In genomic region chr1:202643397-202644218, GRCh38 we compare ENCODE assay signal across 8 cellular contexts.
DNase-seq lines count a peak whose midpoint lies in the region; ATAC-seq and TF ChIP-seq lines count a peak whose summit lies in the region.

No MANE protein-coding gene starts in this region.

- H3K27me3 ChIP-seq in NT2/D1 (ENCODE audit: insufficient read depth, insufficient read length) (peaks cover 56% of the 10 kb centered on the region), esophagus squamous epithelium (peaks cover 9 to 99% (median 18%) of the 10 kb centered on the region in 4 donors)

- no peak overlapping the region for H3K27ac Mint-ChIP-seq in progenitor cell of endocrine pancreas

- H3K4me3 Mint-ChIP-seq in progenitor cell of endocrine pancreas (ENCODE audit: low read depth), result peak overlapping the region; percentile 61

- no peaks in the 10 kb centered on the region for H3K9me3 Mint-ChIP-seq in progenitor cell of endocrine pancreas (ENCODE audit: low read depth)

- H3K4me1 Mint-ChIP-seq in progenitor cell of endocrine pancreas (ENCODE audit: low read depth), result peaks cover 24% of the 10 kb centered on the region

- no peaks in the 10 kb centered on the region for H3K9me3 ChIP-seq in ES-I3 (ENCODE audit: control insufficient read depth, insufficient read depth, low read length)
- no peaks in the 10 kb centered on the region for H3K9me3 ChIP-seq in NT2/D1 (ENCODE audit: insufficient read depth, low read length)
- no peaks in the 10 kb centered on the region for H3K9me3 ChIP-seq in esophagus squamous epithelium

- H3K4me3 ChIP-seq in NT2/D1 (ENCODE audit: insufficient read length, low read depth), result peak overlapping the region; percentile 63
- H3K4me3 ChIP-seq in esophagus squamous epithelium, result peak overlapping the region; percentile 8 to 57 (median 35)

- H3K36me3 Mint-ChIP-seq in progenitor cell of endocrine pancreas (ENCODE audit: insufficient read depth), result no peaks in the 10 kb centered on the region

- DNase-seq in NT2/D1 (ENCODE audit: low read depth, low spot score) (peak; percentile 64), esophagus squamous epithelium (lab: John Stamatoyannopoulos, UW) (no peak), progenitor cell of endocrine pancreas (ENCODE audit: low spot score, unreplicated experiment) (no peak), GM10266 (ENCODE audit: extremely low spot score) (no peak), germinal center (ENCODE audit: low spot score) (no peak)

- intact Hi-C loops in esophagus squamous epithelium (cut with DNase I), result no loop called here

- TF ChIP-seq POLR2A in esophagus squamous epithelium (IDR thresholded peaks at IDR 0.05), result no peak

- no peak overlapping the region for H3K27ac ChIP-seq in esophagus squamous epithelium

- H3K36me3 ChIP-seq in ES-I3 (ENCODE audit: insufficient read depth, low read length), result no peaks in the 10 kb centered on the region; the same call in 1 of the 2 replicates
- no peaks in the 10 kb centered on the region for H3K36me3 ChIP-seq in NT2/D1 (ENCODE audit: insufficient read depth, insufficient read length, low read length)
- no peaks in the 10 kb centered on the region for H3K36me3 ChIP-seq in esophagus squamous epithelium

- WGBS in esophagus squamous epithelium, 2 donors, result 0 to 2% methylated on average over 3 to 28 of the region's 55 CpGs

- TF ChIP-seq CTCF in esophagus squamous epithelium (IDR thresholded peaks at IDR 0.05) (no peak), progenitor cell of endocrine pancreas (IDR thresholded peaks at IDR 0.05; ENCODE audit: unreplicated experiment) (no peak), GM10266 (IDR thresholded peaks at IDR 0.05; ENCODE audit: control insufficient read depth, insufficient read depth, low read depth, missing control alignments) (no peak)

- H3K9ac ChIP-seq in ES-I3 (ENCODE audit: low read depth, low read length) (peak overlapping the region; percentile 51; the same call in 1 of the 2 replicates), NT2/D1 (ENCODE audit: insufficient read length, low read depth) (peak overlapping the region; percentile 88)

- peaks cover 88% of the 10 kb centered on the region for H3K27me3 Mint-ChIP-seq in progenitor cell of endocrine pancreas

- ATAC-seq in GM18873 (IDR thresholded peaks at IDR 0.05; ENCODE audit: low FRiP score, unreplicated experiment) (no peak), GM18909 (IDR thresholded peaks at IDR 0.05; ENCODE audit: poor library complexity, unreplicated experiment) (no peak)

- peaks cover 7% of the 10 kb centered on the region for H3K4me1 ChIP-seq in ES-I3 (ENCODE audit: insufficient read depth, low read length)
- peaks cover 36% of the 10 kb centered on the region for H3K4me1 ChIP-seq in NT2/D1 (ENCODE audit: insufficient read depth, insufficient read length)
- peaks cover 17 to 24% (median 24%) of the 10 kb centered on the region in 3 donors for H3K4me1 ChIP-seq in esophagus squamous epithelium
